1 cellular context compared by ENCODE assay signal in the genomic region with DNA sequence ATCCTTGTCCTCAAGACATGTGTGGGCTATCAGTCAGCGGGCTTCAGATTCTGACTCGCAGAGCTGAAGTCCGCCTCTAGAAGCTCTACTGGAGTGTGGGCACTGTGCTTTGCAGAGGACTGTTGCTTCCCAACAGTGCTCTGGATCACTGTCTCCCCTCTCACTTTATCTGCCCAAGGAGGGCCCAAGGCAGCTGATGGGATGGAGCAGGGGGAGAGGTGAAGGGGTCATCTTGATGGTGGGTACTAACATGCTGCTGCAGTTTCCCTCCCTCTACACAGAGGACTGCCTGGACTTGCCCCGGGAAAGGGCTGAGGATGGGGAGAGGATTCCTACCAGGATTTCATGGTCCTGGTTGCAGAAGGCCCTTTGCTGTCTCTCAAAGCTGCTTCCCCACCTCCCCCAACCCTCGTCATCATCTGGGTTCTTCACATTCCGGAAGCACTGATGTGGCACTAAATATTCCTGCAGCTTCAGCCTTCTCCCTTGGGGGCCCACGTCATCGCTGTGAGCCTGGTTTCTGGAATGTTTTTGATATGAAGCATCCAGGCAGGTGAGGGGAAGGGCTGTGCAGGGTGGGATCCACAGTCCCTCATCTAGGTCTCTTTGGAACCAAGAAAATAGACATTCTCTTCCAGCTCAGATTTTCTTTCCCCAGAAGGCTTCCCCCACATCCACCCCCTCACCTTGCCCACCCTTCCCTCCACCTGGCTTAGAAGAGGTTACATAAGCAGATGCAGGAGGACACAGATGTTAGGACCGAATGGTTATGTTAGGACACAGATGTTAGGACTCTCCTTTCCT.
TF ChIP-seq lines count a peak whose summit lies in the region.

No MANE protein-coding gene starts in this region.

TF ChIP-seq in HCT116, 20 proteins besides CTCF, POLR2A, EP300 and RAD21 (continued from another document):
- TF ChIP-seq, protein P1, sequence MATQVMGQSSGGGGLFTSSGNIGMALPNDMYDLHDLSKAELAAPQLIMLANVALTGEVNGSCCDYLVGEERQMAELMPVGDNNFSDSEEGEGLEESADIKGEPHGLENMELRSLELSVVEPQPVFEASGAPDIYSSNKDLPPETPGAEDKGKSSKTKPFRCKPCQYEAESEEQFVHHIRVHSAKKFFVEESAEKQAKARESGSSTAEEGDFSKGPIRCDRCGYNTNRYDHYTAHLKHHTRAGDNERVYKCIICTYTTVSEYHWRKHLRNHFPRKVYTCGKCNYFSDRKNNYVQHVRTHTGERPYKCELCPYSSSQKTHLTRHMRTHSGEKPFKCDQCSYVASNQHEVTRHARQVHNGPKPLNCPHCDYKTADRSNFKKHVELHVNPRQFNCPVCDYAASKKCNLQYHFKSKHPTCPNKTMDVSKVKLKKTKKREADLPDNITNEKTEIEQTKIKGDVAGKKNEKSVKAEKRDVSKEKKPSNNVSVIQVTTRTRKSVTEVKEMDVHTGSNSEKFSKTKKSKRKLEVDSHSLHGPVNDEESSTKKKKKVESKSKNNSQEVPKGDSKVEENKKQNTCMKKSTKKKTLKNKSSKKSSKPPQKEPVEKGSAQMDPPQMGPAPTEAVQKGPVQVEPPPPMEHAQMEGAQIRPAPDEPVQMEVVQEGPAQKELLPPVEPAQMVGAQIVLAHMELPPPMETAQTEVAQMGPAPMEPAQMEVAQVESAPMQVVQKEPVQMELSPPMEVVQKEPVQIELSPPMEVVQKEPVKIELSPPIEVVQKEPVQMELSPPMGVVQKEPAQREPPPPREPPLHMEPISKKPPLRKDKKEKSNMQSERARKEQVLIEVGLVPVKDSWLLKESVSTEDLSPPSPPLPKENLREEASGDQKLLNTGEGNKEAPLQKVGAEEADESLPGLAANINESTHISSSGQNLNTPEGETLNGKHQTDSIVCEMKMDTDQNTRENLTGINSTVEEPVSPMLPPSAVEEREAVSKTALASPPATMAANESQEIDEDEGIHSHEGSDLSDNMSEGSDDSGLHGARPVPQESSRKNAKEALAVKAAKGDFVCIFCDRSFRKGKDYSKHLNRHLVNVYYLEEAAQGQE (IDR thresholded peaks at IDR 0.05; ENCODE audit: low read depth), result no peak
- TF ChIP-seq EZH2phosphoT487 (IDR thresholded peaks at IDR 0.05; ENCODE audit: borderline replicate concordance) (no peak), YY1 (IDR thresholded peaks at IDR 0.05; ENCODE audit: extremely low read depth, insufficient replicate concordance, low read depth, low read length) (no peak), FOSL1 (IDR thresholded peaks at IDR 0.05; ENCODE audit: low read depth) (peak; percentile 71), ZFX (IDR thresholded peaks at IDR 0.05) (no peak), MAX (IDR thresholded peaks at IDR 0.05) (no peak), ELF1 (IDR thresholded peaks at IDR 0.05; ENCODE audit: borderline replicate concordance, low read depth) (no peak; the same call in 1 of the 2 replicates), SRF (IDR thresholded peaks at IDR 0.05; ENCODE audit: low read depth) (no peak; the same call in 1 of the 2 replicates), POLR2AphosphoS5 (IDR thresholded peaks at IDR 0.05; ENCODE audit: low read depth, low read length) (0 out of 2 replicates have a peak, but pooled peaks have one; percentile 13), SP1 (IDR thresholded peaks at IDR 0.05; ENCODE audit: low read depth) (peak; percentile 82), ZNF274 (IDR thresholded peaks at IDR 0.05; ENCODE audit: low read depth, low read length) (no peak)
